Comparison of ENCODE assay signal across 32 cellular contexts in the genomic region with DNA sequence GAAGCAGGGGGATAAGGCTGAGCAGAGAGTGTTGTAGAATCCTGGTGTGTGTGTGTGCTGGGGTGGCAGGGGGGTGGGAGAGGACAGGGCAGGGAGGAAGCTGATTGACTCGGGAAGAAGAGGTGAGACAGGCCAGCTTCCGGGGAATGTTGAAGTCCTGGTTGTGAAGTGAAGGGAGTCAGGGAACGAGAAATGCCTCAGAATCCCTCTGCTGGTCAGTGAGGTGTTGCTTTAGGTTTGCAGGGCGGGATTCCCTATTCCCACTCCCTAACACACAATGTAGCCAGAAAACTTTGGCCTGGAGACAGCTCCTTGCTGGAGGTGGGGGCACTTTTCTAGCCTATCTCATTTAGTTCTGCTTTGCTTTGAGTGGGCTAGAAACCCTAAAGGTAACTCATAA.
DNase-seq lines count a peak whose midpoint lies in the region; ATAC-seq, FAIRE-seq and TF ChIP-seq lines count a peak whose summit lies in the region.
"Had no signal": no experiment of that assay in that cellular context is flagged by ENCODE, and none has a peak within 500 bp of the region (broad histone marks: within the 10 kb centered on the region; RNA-seq: fewer than 3 reads in every experiment).

No MANE protein-coding gene starts in this region.

- H3K14ac ChIP-seq in H1 (ENCODE audit: insufficient read length) = no peak overlapping the region

- H2BK12ac ChIP-seq in H1 (ENCODE audit: low read depth, low read length) = no peak overlapping the region

- H3K79me2 ChIP-seq in HepG2 (ENCODE audit: insufficient read depth, low read length) (no peaks in the 10 kb centered on the region), H1 (ENCODE audit: control insufficient read depth in 1 of 2, insufficient read depth in 2 of 2, low read length in 2 of 2) (no peaks in the 10 kb centered on the region)

- no peak overlapping the region for H3K4me3 Mint-ChIP-seq in type B pancreatic cell
- H3K4me3 Mint-ChIP-seq: activated CD4-positive, alpha-beta T cell treated with anti-CD3 and anti-CD28 coated beads, Interleukin-2, amount 10 ng/mL, durations not matched to agents 24 days and 14 days; activated CD8-positive, alpha-beta memory T cell treated with anti-CD3 and anti-CD28 coated beads, Interleukin-2, amount 10 ng/mL, durations not matched to agents 7 days and 5 days; activated naive CD8-positive, alpha-beta T cell treated with anti-CD3 and anti-CD28 coated beads, Interleukin-2, amount 10 ng/mL, durations not matched to agents 7 days and 5 days; activated T-cell treated with anti-CD3 and anti-CD28 coated beads, Interleukin-2, amount 50 U/mL, for 4 hours; CD4-positive, alpha-beta T cell had no signal

- ATAC-seq in HepG2 (peak; percentile 49; the same call in 2 of the 3 replicates), right lobe of liver (no peak), esophagus mucosa (no peak)
- ATAC-seq: activated CD8-positive, alpha-beta memory T cell treated with anti-CD3 and anti-CD28 coated beads, Interleukin-2, amount 10 ng/mL, durations not matched to agents 7 days and 5 days; activated T-cell treated with anti-CD3 and anti-CD28 coated beads, Interleukin-2, amount 50 U/mL, for 4 hours; gastrocnemius medialis; Panc1; sciatic nerve had no signal

- H4K5ac ChIP-seq in H1 (ENCODE audit: insufficient read length, low read depth, low read length) = no peak overlapping the region

- H3K23ac ChIP-seq in H1 (ENCODE audit: insufficient read length) = no peak overlapping the region

- H3K27ac ChIP-seq in HepG2 (ENCODE audit: extremely low read length, insufficient read depth, low read length) (no peak overlapping the region), right lobe of liver (no peak overlapping the region), H1 (ENCODE audit: low read depth, low read length) (no peak overlapping the region)
- H3K27ac ChIP-seq: ascending aorta, gastrocnemius medialis, tibial artery had no signal

- H2AK5ac ChIP-seq in H1 (ENCODE audit: low read depth, low read length) = no peak overlapping the region

- TF ChIP-seq CTCF in HepG2 (CRISPR knock-in tag; IDR thresholded peaks at IDR 0.05) (no peak), right lobe of liver (IDR thresholded peaks at IDR 0.05) (no peak), H1 (IDR thresholded peaks at IDR 0.05; ENCODE audit: control extremely low read depth in 1 of 3, insufficient read depth in 1 of 3, low read depth in 1 of 3, low read length in 3 of 3) (peak; percentile 48 to 79 (median 68)), type B pancreatic cell (conservative IDR thresholded peaks at IDR 0.05) (peak; percentile 23)

- H3K23me2 ChIP-seq in H1 (ENCODE audit: low read depth, low read length) = 0 out of 2 replicates have a peak, but pooled peaks cover 3% of the 10 kb centered on the region

- in situ Hi-C loops in HepG2 (cut with HindIII; ENCODE audit: extremely low pct_ligation_motif_present, low pct_unique_long_range_greater_than_20kb) = no loop called here

- H2BK20ac ChIP-seq in H1 (ENCODE audit: low read length) = no peak overlapping the region

- H3K4ac ChIP-seq in H1 (replicated peaks; ENCODE audit: insufficient read length, low read depth, low read length) = no peak overlapping the region

- CTCF ChIA-PET in HepG2 (lab: Yijun Ruan, JAX; ENCODE audit: low intra/inter-chr PET ratio, low total read pairs) (no interaction called here), H1 (lab: Charles Lee; ENCODE audit: partially characterized antibody) (interaction anchor here (0.7 to 9.1 kb wide), 26 partner anchors 8 to 846 kb away, joined by 3 to 148 read pairs (median 4); a partner anchor contains a TSS)

- no TSS peak for BruUV-seq in HepG2 (replicated peaks; lab: Mats Ljungman, UMichigan)

- TF ChIP-seq RAD21 in HepG2 (CRISPR knock-in tag; IDR thresholded peaks at IDR 0.05) (no peak), H1 (IDR thresholded peaks at IDR 0.05 in 1 of 2, conservative IDR thresholded peaks at IDR 0.05 in 1 of 2; ENCODE audit: low read depth in 2 of 2, low read length in 2 of 2) (peak; percentile 60 to 67)

- no peaks in the 10 kb centered on the region for H3K36me3 ChIP-seq in HepG2 (replicated peaks in 1 of 2; ENCODE audit: control insufficient read depth in 1 of 2, insufficient read depth in 2 of 2, low read length in 2 of 2)
- no peaks in the 10 kb centered on the region for H3K36me3 ChIP-seq in right lobe of liver
- H3K36me3 ChIP-seq in H1 (ENCODE audit: control insufficient read depth in 2 of 4, insufficient read depth in 4 of 4, low read length in 3 of 4) = no peaks in the 10 kb centered on the region
- H3K36me3 ChIP-seq: ascending aorta, gastrocnemius medialis, tibial artery had no signal

- H3K27me3 ChIP-seq in HepG2 (ENCODE audit: control insufficient read depth in 1 of 2, insufficient read depth in 2 of 2, low read length in 2 of 2) = 0 out of 5 replicates have a peak, but pooled peaks cover 1 to 5% of the 10 kb centered on the region in 2 experiments
- no peaks in the 10 kb centered on the region for H3K27me3 ChIP-seq in right lobe of liver
- H3K27me3 ChIP-seq in H1 (replicated peaks in 1 of 4; ENCODE audit: control insufficient read depth in 3 of 4, extremely low read depth in 1 of 4, insufficient read depth in 3 of 4, low read length in 3 of 4) = no peaks in the 10 kb centered on the region
- H3K27me3 ChIP-seq: ascending aorta, gastrocnemius medialis, tibial artery had no signal

- H3K79me1 ChIP-seq in H1 (ENCODE audit: low read depth, low read length) = no peaks in the 10 kb centered on the region; the same call in 1 of the 2 replicates

- H2BK120ac ChIP-seq in H1 (replicated peaks; ENCODE audit: low read depth, low read length) = no peak overlapping the region

- no peak overlapping the region for H2BK15ac ChIP-seq in H1 (ENCODE audit: low read length)

- no peak overlapping the region for H3K27ac Mint-ChIP-seq in type B pancreatic cell
- H3K27ac Mint-ChIP-seq: activated CD4-positive, alpha-beta T cell treated with anti-CD3 and anti-CD28 coated beads, Interleukin-2, amount 10 ng/mL, durations not matched to agents 24 days and 14 days; activated CD8-positive, alpha-beta memory T cell treated with anti-CD3 and anti-CD28 coated beads, Interleukin-2, amount 10 ng/mL, durations not matched to agents 7 days and 5 days; activated naive CD8-positive, alpha-beta T cell treated with anti-CD3 and anti-CD28 coated beads, Interleukin-2, amount 10 ng/mL, durations not matched to agents 7 days and 5 days; CD4-positive, alpha-beta T cell had no signal

- no peak overlapping the region for H2BK5ac ChIP-seq in H1 (ENCODE audit: low read depth, low read length)

- H3K56ac ChIP-seq in H1 (replicated peaks; ENCODE audit: insufficient read length, low read depth, low read length) = no peak overlapping the region

- H3K4me2 ChIP-seq in HepG2 (ENCODE audit: low read depth, low read length) (no peak overlapping the region), H1 (ENCODE audit: insufficient read depth in 1 of 2, low read depth in 2 of 2, low read length in 2 of 2) (no peak overlapping the region)

- no peak overlapping the region for H2AFZ ChIP-seq in HepG2 (ENCODE audit: low read length)
- no peak overlapping the region for H2AFZ ChIP-seq in H1 (ENCODE audit: low read length)

- H4K8ac ChIP-seq in H1 (ENCODE audit: extremely low read depth, insufficient read depth, low read length) = no peak overlapping the region

- TF ChIP-seq POLR2A in HepG2 (IDR thresholded peaks at IDR 0.05; ENCODE audit: insufficient read depth in 1 of 2, low read depth in 2 of 2, low read length in 2 of 2) (no peak), right lobe of liver (IDR thresholded peaks at IDR 0.05) (no peak), H1 (IDR thresholded peaks at IDR 0.05; ENCODE audit: control extremely low read depth in 1 of 2, low read depth in 2 of 2, low read length in 2 of 2) (no peak)

- H3K9me3 ChIP-seq in HepG2 (ENCODE audit: low read length) (no peaks in the 10 kb centered on the region), right lobe of liver (no peaks in the 10 kb centered on the region), H1 (ENCODE audit: insufficient read depth in 2 of 2, low read depth in 1 of 2, low read length in 1 of 2) (no peaks in the 10 kb centered on the region)
- H3K9me3 ChIP-seq: ascending aorta, gastrocnemius medialis, tibial artery had no signal

- TF ChIP-seq EP300 in HepG2 (IDR thresholded peaks at IDR 0.05; ENCODE audit: low read depth in 2 of 2, low read length in 2 of 2) = no peak
- TF ChIP-seq EP300 in HepG2 (CRISPR knock-in tag; IDR thresholded peaks at IDR 0.05; ENCODE audit: borderline replicate concordance) = no peak
- no peak for TF ChIP-seq EP300 in H1 (IDR thresholded peaks at IDR 0.05; ENCODE audit: borderline replicate concordance in 1 of 2, low read depth in 2 of 2, low read length in 2 of 2)

- FAIRE-seq in HepG2 (lab: Jason Lieb, UNC) (no peak), H1 (lab: Jason Lieb, UNC) (peak; percentile 66)
- FAIRE-seq: A204.1 had no signal

- no peaks in the 10 kb centered on the region for H3K27me3 Mint-ChIP-seq in type B pancreatic cell
- H3K27me3 Mint-ChIP-seq: activated CD8-positive, alpha-beta memory T cell treated with anti-CD3 and anti-CD28 coated beads, Interleukin-2, amount 10 ng/mL, durations not matched to agents 7 days and 5 days; activated naive CD8-positive, alpha-beta T cell treated with anti-CD3 and anti-CD28 coated beads, Interleukin-2, amount 10 ng/mL, durations not matched to agents 7 days and 5 days; CD4-positive, alpha-beta T cell had no signal

- H4K20me1 ChIP-seq in HepG2 (ENCODE audit: insufficient read depth, low read length) (no peaks in the 10 kb centered on the region), H1 (replicated peaks in 1 of 2; ENCODE audit: control insufficient read depth in 1 of 2, insufficient read depth in 2 of 2, low read length in 2 of 2) (peaks cover 0 to 7% of the 10 kb centered on the region in 2 experiments)

- POLR2A ChIA-PET in HepG2 (lab: Yijun Ruan, JAX) = no interaction called here
- POLR2A ChIA-PET in H1 (lab: Charles Lee; ENCODE audit: partially characterized antibody) = interaction anchor here (0.9 to 2.4 kb wide), 3 partner anchors 15 to 89 kb away, joined by 3 to 6 read pairs (median 4); no protein-coding TSS in a partner anchor

- no peak overlapping the region for H3K9ac ChIP-seq in HepG2 (ENCODE audit: insufficient read depth, low read depth, low read length)
- H3K9ac ChIP-seq in H1 (replicated peaks in 1 of 4; ENCODE audit: extremely low read depth in 1 of 4, low read depth in 3 of 4, low read length in 3 of 4) = no peak overlapping the region

- no peaks in the 10 kb centered on the region for H3K4me1 ChIP-seq in HepG2 (ENCODE audit: insufficient read depth, low read length)
- H3K4me1 ChIP-seq in right lobe of liver = peaks cover 0 to 2% (median 0%) of the 10 kb centered on the region in 4 donors
- peaks cover 0 to 9% (median 0%) of the 10 kb centered on the region in 4 experiments; a peak in 1 of 7 replicates for H3K4me1 ChIP-seq in H1 (replicated peaks in 1 of 4; ENCODE audit: control insufficient read depth in 3 of 4, insufficient read depth in 4 of 4, low read length in 3 of 4)
- H3K4me1 ChIP-seq: ascending aorta, gastrocnemius medialis, tibial artery had no signal

- H3K36me3 Mint-ChIP-seq in type B pancreatic cell = no peaks in the 10 kb centered on the region
- H3K36me3 Mint-ChIP-seq: activated CD8-positive, alpha-beta memory T cell treated with anti-CD3 and anti-CD28 coated beads, Interleukin-2, amount 10 ng/mL, durations not matched to agents 7 days and 5 days; activated naive CD8-positive, alpha-beta T cell treated with anti-CD3 and anti-CD28 coated beads, Interleukin-2, amount 10 ng/mL, durations not matched to agents 7 days and 5 days had no signal

- no peak overlapping the region for H3K4me3 ChIP-seq in HepG2 (replicated peaks in 1 of 3; ENCODE audit: insufficient read depth in 1 of 3, low read depth in 2 of 3, low read length in 3 of 3)
- H3K4me3 ChIP-seq in right lobe of liver = no peak overlapping the region
- H3K4me3 ChIP-seq in H1 (ENCODE audit: extremely low read depth in 1 of 4, insufficient read depth in 2 of 4, low read depth in 3 of 4, low read length in 4 of 4) = no peak overlapping the region
- H3K4me3 ChIP-seq: ascending aorta, gastrocnemius medialis, tibial artery had no signal

- WGBS in HepG2 (ENCODE audit: low lambda C conversion rate) = 20% methylated on average over 4 of the region's 4 CpGs
- WGBS in right lobe of liver (ENCODE audit: insufficient coverage, low coverage, low lambda C conversion rate, missing lambda C conversion rate) = 88% methylated on average over 3 of the region's 4 CpGs
- 63% methylated on average over 4 of the region's 4 CpGs; no CpG with 5 or more reads in 1 of the 2 experiments for WGBS in H1 (ENCODE audit: extremely low coverage in 1 of 2, insufficient coverage in 1 of 2, insufficient read length in 1 of 2, insufficient replicate concordance in 2 of 2, low coverage in 1 of 2, low lambda C conversion rate in 2 of 2, missing lambda C conversion rate in 1 of 2), 2 experiments

- intact Hi-C loops in HepG2 (cut with micrococcal nuclease; ENCODE audit: unreplicated experiment) (no loop called here), right lobe of liver (cut with DNase I) (no loop called here)

- no peak overlapping the region for H4K91ac ChIP-seq in H1 (replicated peaks; ENCODE audit: insufficient read length, low read length)

- H3K4me1 Mint-ChIP-seq in type B pancreatic cell (ENCODE audit: unreplicated experiment) = peaks cover 7% of the 10 kb centered on the region
- H3K4me1 Mint-ChIP-seq: activated CD4-positive, alpha-beta T cell treated with anti-CD3 and anti-CD28 coated beads, Interleukin-2, amount 10 ng/mL, durations not matched to agents 24 days and 14 days; activated CD8-positive, alpha-beta memory T cell treated with anti-CD3 and anti-CD28 coated beads, Interleukin-2, amount 10 ng/mL, durations not matched to agents 7 days and 5 days; activated naive CD8-positive, alpha-beta T cell treated with anti-CD3 and anti-CD28 coated beads, Interleukin-2, amount 10 ng/mL, durations not matched to agents 7 days and 5 days had no signal

- H3K18ac ChIP-seq in H1 (ENCODE audit: extremely low read depth, low read length) = no peak overlapping the region

- peaks cover 6% of the 10 kb centered on the region for H3K9me3 Mint-ChIP-seq in type B pancreatic cell
- H3K9me3 Mint-ChIP-seq: activated CD4-positive, alpha-beta T cell treated with anti-CD3 and anti-CD28 coated beads, Interleukin-2, amount 10 ng/mL, durations not matched to agents 24 days and 14 days; activated naive CD8-positive, alpha-beta T cell treated with anti-CD3 and anti-CD28 coated beads, Interleukin-2, amount 10 ng/mL, durations not matched to agents 7 days and 5 days; CD4-positive, alpha-beta T cell had no signal

- no peak for DNase-seq in HepG2 (ENCODE audit: low spot score)
- no peak for DNase-seq in right lobe of liver
- no peak for DNase-seq in H1 (ENCODE audit: low read depth in 1 of 2, low spot score in 2 of 2)
- peak; percentile 52 for DNase-seq in iPS-NIHi11 (ENCODE audit: low spot score)
- no peak for DNase-seq in type B pancreatic cell (ENCODE audit: extremely low spot score, unreplicated experiment)
- no peak for DNase-seq in cerebellar cortex (ENCODE audit: low spot score)
- no peak for DNase-seq in activated CD4-positive, alpha-beta T cell treated with anti-CD3 and anti-CD28 coated beads, Interleukin-2, amount 50 U/mL, for 48 hours
- DNase-seq: activated CD4-positive, alpha-beta T cell treated with anti-CD3 and anti-CD28 coated beads, Interleukin-2, amount 10 ng/mL, durations not matched to agents 24 days and 14 days; activated CD8-positive, alpha-beta memory T cell treated with anti-CD3 and anti-CD28 coated beads, Interleukin-2, amount 10 ng/mL, durations not matched to agents 7 days and 5 days; activated gamma-delta T cell treated with Interleukin-2 at 50 U/mL for 16 hours; activated naive CD8-positive, alpha-beta T cell treated with anti-CD3 and anti-CD28 coated beads, Interleukin-2, amount 10 ng/mL, durations not matched to agents 7 days and 5 days; activated T-cell treated with anti-CD3 and anti-CD28 coated beads, Interleukin-2, amount 50 U/mL, for 4 hours; AML-193; caudate nucleus; CD4-positive, alpha-beta T cell; DND-41; gastrocnemius medialis; GOT3; hypothalamus; NCI-H1436; NCI-H2081 treated with DMSO at 0.1 percent for 48 hours; NCI-H345; SHP77; stimulated activated CD4-positive, alpha-beta T cell treated with anti-CD3 and anti-CD28 coated beads, Interleukin-12 subunit alpha, Interleukin-12 subunit beta, amount 100 ng/mL, for 4 hours; stimulated activated CD4-positive, alpha-beta T cell treated with anti-CD3 and anti-CD28 coated beads, Interleukin-2, amount 100 ng/mL, for 48 hours; SW 1271; tibial artery had no signal

Comparison
In these comparisons a context has a peak if more than half of its experiments do, and no peak if none do; other contexts are left out.
1. CTCF ChIP-seq: peak in H1 (3 of 3) and type B pancreatic cell (single experiment); none in HepG2 (single experiment) and right lobe of liver (0 of 4).